ENCODE assay signal across 1 cellular context in the genomic region with DNA sequence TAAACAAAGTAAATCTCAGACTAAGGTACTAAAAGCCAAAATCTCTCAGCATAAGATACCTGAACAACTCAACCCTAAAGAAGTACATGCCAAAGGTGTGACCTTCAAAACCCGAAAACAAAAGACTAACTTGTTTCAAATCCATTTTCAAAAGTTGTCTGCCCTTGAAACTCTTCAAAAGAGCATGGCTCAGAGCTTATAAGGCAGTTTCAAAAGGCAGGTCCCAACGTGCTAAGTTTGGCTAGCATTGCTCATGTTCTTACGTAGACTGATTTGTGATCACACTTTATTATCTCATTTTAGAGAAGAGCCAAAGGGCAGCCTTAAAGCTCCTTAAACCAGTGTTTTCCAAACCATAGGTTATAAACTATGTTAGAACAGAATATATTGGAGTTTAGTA.
TF ChIP-seq lines count a peak whose summit lies in the region.

No MANE protein-coding gene starts in this region.

TF ChIP-seq in H1, 55 proteins besides CTCF, POLR2A, EP300 and RAD21:
- TF ChIP-seq TAF1 (IDR thresholded peaks at IDR 0.05; ENCODE audit: low read depth, low read length) (no peak), CHD7 (IDR thresholded peaks at IDR 0.05; ENCODE audit: insufficient replicate concordance, low read length) (no peak), BACH1 (IDR thresholded peaks at IDR 0.05; ENCODE audit: low read length) (no peak), POLR2AphosphoS5 (IDR thresholded peaks at IDR 0.05; ENCODE audit: low read depth, low read length) (no peak)
